In genomic region chr14:33791971-33792370, GRCh38 we compare ENCODE assay signal across 8 cellular contexts.
A peak's percentile ranks its signal among the peaks of the same experiment; 100 is the strongest.
DNase-seq lines count a peak whose midpoint lies in the region; ATAC-seq lines count a peak whose summit lies in the region.

No MANE protein-coding gene starts in this region.

- peaks cover 28% of the 10 kb centered on the region for H3K27me3 Mint-ChIP-seq in activated T-helper 1 cell treated with anti-CD3 and anti-CD28 coated beads, Interleukin-12 subunit alpha, Interleukin-12 subunit beta, Interleukin-2, Interleukin-4 antibody, amounts not matched to agents 30 ng/mL and 10 ng/mL and 1 ng/mL, durations not matched to agents 14 hours and 24 hours and 36 hours (ENCODE audit: insufficient read depth)

- H3K4me1 Mint-ChIP-seq in activated T-helper 1 cell treated with anti-CD3 and anti-CD28 coated beads, Interleukin-12 subunit alpha, Interleukin-12 subunit beta, Interleukin-2, Interleukin-4 antibody, amounts not matched to agents 30 ng/mL and 10 ng/mL and 1 ng/mL, durations not matched to agents 14 hours and 24 hours and 36 hours (ENCODE audit: low read depth): peaks cover 24% of the 10 kb centered on the region

- intact Hi-C loops in activated T-helper 1 cell treated with anti-CD3 and anti-CD28 coated beads, Interleukin-12 subunit alpha, Interleukin-12 subunit beta, Interleukin-2, Interleukin-4 antibody, amounts not matched to agents 30 ng/mL and 10 ng/mL and 1 ng/mL, durations not matched to agents 14 hours and 24 hours and 36 hours (cut with micrococcal nuclease): loop anchor here (1.0 to 10.0 kb wide), 6 partner anchors 317 to 1216 kb away; partner anchors contain the start of gene NPAS3

- H3K27ac Mint-ChIP-seq in activated T-helper 1 cell treated with anti-CD3 and anti-CD28 coated beads, Interleukin-12 subunit alpha, Interleukin-12 subunit beta, Interleukin-2, Interleukin-4 antibody, amounts not matched to agents 30 ng/mL and 10 ng/mL and 1 ng/mL, durations not matched to agents 14 hours and 24 hours and 36 hours: no peak overlapping the region

- H3K9me3 Mint-ChIP-seq in activated T-helper 1 cell treated with anti-CD3 and anti-CD28 coated beads, Interleukin-12 subunit alpha, Interleukin-12 subunit beta, Interleukin-2, Interleukin-4 antibody, amounts not matched to agents 30 ng/mL and 10 ng/mL and 1 ng/mL, durations not matched to agents 14 hours and 24 hours and 36 hours: no peaks in the 10 kb centered on the region

- H3K4me3 Mint-ChIP-seq in activated T-helper 1 cell treated with anti-CD3 and anti-CD28 coated beads, Interleukin-12 subunit alpha, Interleukin-12 subunit beta, Interleukin-2, Interleukin-4 antibody, amounts not matched to agents 30 ng/mL and 10 ng/mL and 1 ng/mL, durations not matched to agents 14 hours and 24 hours and 36 hours: no peak overlapping the region

- no peaks in the 10 kb centered on the region for H3K36me3 Mint-ChIP-seq in activated T-helper 1 cell treated with anti-CD3 and anti-CD28 coated beads, Interleukin-12 subunit alpha, Interleukin-12 subunit beta, Interleukin-2, Interleukin-4 antibody, amounts not matched to agents 30 ng/mL and 10 ng/mL and 1 ng/mL, durations not matched to agents 14 hours and 24 hours and 36 hours (ENCODE audit: low read depth)

- ATAC-seq in HG02759 (IDR thresholded peaks at IDR 0.05; ENCODE audit: unreplicated experiment): peak; percentile 75
- ATAC-seq in HG03575 (IDR thresholded peaks at IDR 0.05; ENCODE audit: extremely low read depth, insufficient number of reproducible peaks, low FRiP score, unreplicated experiment): peak; percentile 83
- ATAC-seq in activated CD4-positive, CD25-positive, alpha-beta regulatory T cell treated with anti-CD3 and anti-CD28 coated beads, Interleukin-2, amount 50 U/mL, for 24 hours: no peak

- DNase-seq in DMS53 treated with DMSO at 0.1 percent for 48 hours (lab: John Stamatoyannopoulos, UW; ENCODE audit: unreplicated experiment) (peak; percentile 3), GM19238 (ENCODE audit: insufficient read length, low spot score) (peak; percentile 19), NCI-H345 treated with DMSO at 0.1 percent for 48 hours (lab: John Stamatoyannopoulos, UW; ENCODE audit: unreplicated experiment) (no peak)
- no peak for DNase-seq in activated T-helper 1 cell treated with anti-CD3 and anti-CD28 coated beads, Interleukin-12 subunit alpha, Interleukin-12 subunit beta, Interleukin-2, Interleukin-4 antibody, amounts not matched to agents 30 ng/mL and 10 ng/mL and 1 ng/mL, durations not matched to agents 14 hours and 24 hours and 36 hours (ENCODE audit: low spot score)
- no peak for DNase-seq in effector CD4-positive, alpha-beta T cell

Comparison
In these comparisons a context has a peak if more than half of its experiments do, and no peak if none do; other contexts are left out.
1. DNase-seq: peak in DMS53 treated with DMSO at 0.1 percent for 48 hours (single experiment) and GM19238 (single experiment); none in activated T-helper 1 cell treated with anti-CD3 and anti-CD28 coated beads, Interleukin-12 subunit alpha, Interleukin-12 subunit beta, Interleukin-2, Interleukin-4 antibody, amounts not matched to agents 30 ng/mL and 10 ng/mL and 1 ng/mL, durations not matched to agents 14 hours and 24 hours and 36 hours (single experiment), NCI-H345 treated with DMSO at 0.1 percent for 48 hours (single experiment) and effector CD4-positive, alpha-beta T cell (single experiment).
2. ATAC-seq: peak in HG02759 (single experiment) and HG03575 (single experiment); none in activated CD4-positive, CD25-positive, alpha-beta regulatory T cell treated with anti-CD3 and anti-CD28 coated beads, Interleukin-2, amount 50 U/mL, for 24 hours (0 of 2).